Comparison of ENCODE assay signal across 15 cellular contexts in genomic region chr1:205714906-205715246, GRCh38. TPM values are rescaled to one million over a fixed set of nuclear protein-coding genes. Genes with fewer than 3 reads are reported as not detected.
DNase-seq lines count a peak whose midpoint lies in the region; ATAC-seq and TF ChIP-seq lines count a peak whose summit lies in the region.
"Had no signal": no experiment of that assay in that cellular context is flagged by ENCODE, and none has a peak within 500 bp of the region (broad histone marks: within the 10 kb centered on the region; RNA-seq: fewer than 3 reads in every experiment).

No MANE protein-coding gene starts in this region.

- DNase-seq in dorsolateral prefrontal cortex (no peak), D341Med (ENCODE audit: low spot score) (no peak), DMS153 treated with DMSO at 0.1 percent for 48 hours (lab: John Stamatoyannopoulos, UW; ENCODE audit: unreplicated experiment) (no peak)
- no peak for DNase-seq in activated T-helper 1 cell treated with anti-CD3 and anti-CD28 coated beads, Interleukin-12 subunit alpha, Interleukin-12 subunit beta, Interleukin-2, Interleukin-4 antibody, amounts not matched to agents 30 ng/mL and 10 ng/mL and 1 ng/mL, durations not matched to agents 14 hours and 24 hours and 36 hours (ENCODE audit: low spot score)
- DNase-seq: aorta; NCI-H1417 treated with DMSO at 0.1 percent for 48 hours; SHP77; stimulated activated CD4-positive, alpha-beta T cell treated with anti-CD3 and anti-CD28 coated beads, Interleukin-1b, Interleukin-23, amount 100 ng/mL, for 48 hours; uterus; WERI-Rb-1 had no signal

- H3K36me3 ChIP-seq in ACC112 (ENCODE audit: insufficient read depth, low read length) (peaks cover 42% of the 10 kb centered on the region), HEK293 (ENCODE audit: control insufficient read depth in 2 of 2, insufficient read depth in 1 of 2, low read length in 2 of 2) (peaks cover 39 to 73% of the 10 kb centered on the region in 2 experiments)
- H3K36me3 ChIP-seq: ovary, uterus had no signal

- H3K4me1 ChIP-seq in ACC112 (ENCODE audit: control insufficient read depth, insufficient read depth, low read length, unreplicated experiment), result peaks cover 3% of the 10 kb centered on the region
- peaks cover 7% of the 10 kb centered on the region for H3K4me1 ChIP-seq in HEK293 (ENCODE audit: control insufficient read depth, insufficient read depth, low read length)
- H3K4me1 ChIP-seq: uterus had no signal

- H3K4me3 Mint-ChIP-seq in nephron, result no peak overlapping the region
- H3K4me3 Mint-ChIP-seq in activated T-helper 1 cell treated with anti-CD3 and anti-CD28 coated beads, Interleukin-12 subunit alpha, Interleukin-12 subunit beta, Interleukin-2, Interleukin-4 antibody, amounts not matched to agents 30 ng/mL and 10 ng/mL and 1 ng/mL, durations not matched to agents 14 hours and 24 hours and 36 hours, result no peak overlapping the region

- H3K9me3 ChIP-seq in HEK293 (ENCODE audit: control insufficient read depth, insufficient read depth, low read depth, low read length), result no peaks in the 10 kb centered on the region
- H3K9me3 ChIP-seq: ovary, uterus had no signal

- H3K9me3 Mint-ChIP-seq in nephron, result no peaks in the 10 kb centered on the region
- no peaks in the 10 kb centered on the region for H3K9me3 Mint-ChIP-seq in activated T-helper 1 cell treated with anti-CD3 and anti-CD28 coated beads, Interleukin-12 subunit alpha, Interleukin-12 subunit beta, Interleukin-2, Interleukin-4 antibody, amounts not matched to agents 30 ng/mL and 10 ng/mL and 1 ng/mL, durations not matched to agents 14 hours and 24 hours and 36 hours

- no peak for ATAC-seq in GM21526 (IDR thresholded peaks at IDR 0.05; ENCODE audit: low FRiP score, unreplicated experiment)

- H3K27ac Mint-ChIP-seq in nephron, result peak overlapping the region in 2 of 3 experiments; percentile 58 to 68
- H3K27ac Mint-ChIP-seq in activated T-helper 1 cell treated with anti-CD3 and anti-CD28 coated beads, Interleukin-12 subunit alpha, Interleukin-12 subunit beta, Interleukin-2, Interleukin-4 antibody, amounts not matched to agents 30 ng/mL and 10 ng/mL and 1 ng/mL, durations not matched to agents 14 hours and 24 hours and 36 hours, result no peak overlapping the region

- H3K27me3 ChIP-seq in ACC112 (ENCODE audit: insufficient read depth, low read length) (no peaks in the 10 kb centered on the region), dorsolateral prefrontal cortex (no peaks in the 10 kb centered on the region)
- H3K27me3 ChIP-seq: ovary, uterus had no signal

- H3K79me2 ChIP-seq in ACC112 (ENCODE audit: control insufficient read depth, insufficient read depth, low read length, unreplicated experiment), result no peaks in the 10 kb centered on the region

- H3K27ac ChIP-seq in ACC112 (ENCODE audit: low read depth, low read length) (peak overlapping the region; percentile 13; the same call in 1 of the 2 replicates), HEK293 (ENCODE audit: extremely low read depth, low read depth, low read length) (no peak overlapping the region), dorsolateral prefrontal cortex (peak overlapping the region in 44 of 59 donors; percentile 3 to 80 (median 57))
- H3K27ac ChIP-seq: ovary, uterus, WERI-Rb-1 had no signal

- TF ChIP-seq CTCF in HEK293 (tag by site-specific recombination; IDR thresholded peaks at IDR 0.05), result no peak
- TF ChIP-seq CTCF in dorsolateral prefrontal cortex (IDR thresholded peaks at IDR 0.05 in 54 of 56, conservative IDR thresholded peaks at IDR 0.05 in 2 of 56; ENCODE audit: low read depth in 1 of 56, partially characterized antibody in 56 of 56), result no peak
- no peak for TF ChIP-seq CTCF in nephron (IDR thresholded peaks at IDR 0.05; ENCODE audit: unreplicated experiment in 3 of 3)

- H3K36me3 Mint-ChIP-seq in nephron (ENCODE audit: low read depth), result peaks cover 64% of the 10 kb centered on the region
- H3K36me3 Mint-ChIP-seq in activated T-helper 1 cell treated with anti-CD3 and anti-CD28 coated beads, Interleukin-12 subunit alpha, Interleukin-12 subunit beta, Interleukin-2, Interleukin-4 antibody, amounts not matched to agents 30 ng/mL and 10 ng/mL and 1 ng/mL, durations not matched to agents 14 hours and 24 hours and 36 hours (ENCODE audit: low read depth), result peaks cover 42% of the 10 kb centered on the region

- no peaks in the 10 kb centered on the region for H3K27me3 Mint-ChIP-seq in nephron (ENCODE audit: low read depth)
- no peaks in the 10 kb centered on the region for H3K27me3 Mint-ChIP-seq in activated T-helper 1 cell treated with anti-CD3 and anti-CD28 coated beads, Interleukin-12 subunit alpha, Interleukin-12 subunit beta, Interleukin-2, Interleukin-4 antibody, amounts not matched to agents 30 ng/mL and 10 ng/mL and 1 ng/mL, durations not matched to agents 14 hours and 24 hours and 36 hours (ENCODE audit: insufficient read depth)

- intact Hi-C loops in dorsolateral prefrontal cortex (cut with DNase I), result loop anchor here (5.0 kb wide), 2 partner anchors 32 to 123 kb away; no protein-coding TSS in a partner anchor
- intact Hi-C loops in activated T-helper 1 cell treated with anti-CD3 and anti-CD28 coated beads, Interleukin-12 subunit alpha, Interleukin-12 subunit beta, Interleukin-2, Interleukin-4 antibody, amounts not matched to agents 30 ng/mL and 10 ng/mL and 1 ng/mL, durations not matched to agents 14 hours and 24 hours and 36 hours (cut with micrococcal nuclease), result no loop called here

- CTCF ChIA-PET in HEK293 (lab: Yijun Ruan, JAX), result interaction anchor here (0.5 to 10.0 kb wide), 7 partner anchors 9 to 191 kb away, joined by 3 to 359 read pairs (median 6); no protein-coding TSS in a partner anchor

- H2AFZ ChIP-seq in ACC112 (ENCODE audit: low read length, unreplicated experiment), result no peak overlapping the region

- POLR2A ChIA-PET in HEK293 (lab: Yijun Ruan, JAX), result no interaction called here

- peaks cover 42% of the 10 kb centered on the region for H3K4me1 Mint-ChIP-seq in nephron
- H3K4me1 Mint-ChIP-seq in activated T-helper 1 cell treated with anti-CD3 and anti-CD28 coated beads, Interleukin-12 subunit alpha, Interleukin-12 subunit beta, Interleukin-2, Interleukin-4 antibody, amounts not matched to agents 30 ng/mL and 10 ng/mL and 1 ng/mL, durations not matched to agents 14 hours and 24 hours and 36 hours (ENCODE audit: low read depth), result peaks cover 30% of the 10 kb centered on the region

- H3K4me3 ChIP-seq in ACC112 (ENCODE audit: low read depth, low read length), result no peak overlapping the region
- no peak overlapping the region for H3K4me3 ChIP-seq in HEK293 (ENCODE audit: low read depth, low read length)
- H3K4me3 ChIP-seq in dorsolateral prefrontal cortex, result no peak overlapping the region
- H3K4me3 ChIP-seq: ovary, uterus had no signal

TF ChIP-seq in HEK293, 187 proteins besides CTCF, POLR2A, EP300 and RAD21 (continues in another document):
- no peak for TF ChIP-seq ZNF140 (tag by site-specific recombination; IDR thresholded peaks at IDR 0.05)
- TF ChIP-seq KLF10 (tag by site-specific recombination; IDR thresholded peaks at IDR 0.05), result no peak
- TF ChIP-seq ZNF785 (tag by site-specific recombination; IDR thresholded peaks at IDR 0.05), result no peak
- TF ChIP-seq ZNF610 (tag by site-specific recombination; IDR thresholded peaks at IDR 0.05; ENCODE audit: borderline replicate concordance), result no peak
- no peak for TF ChIP-seq ZNF549 (tag by site-specific recombination; IDR thresholded peaks at IDR 0.05)
- no peak for TF ChIP-seq ZNF280C (tag by site-specific recombination; IDR thresholded peaks at IDR 0.05)
- TF ChIP-seq ZNF146 (tag by site-specific recombination; IDR thresholded peaks at IDR 0.05), result no peak
- TF ChIP-seq ZNF48 (tag by site-specific recombination; IDR thresholded peaks at IDR 0.05), result no peak
- no peak for TF ChIP-seq SCRT2 (tag by site-specific recombination; IDR thresholded peaks at IDR 0.05)
- TF ChIP-seq HOXC10 (CRISPR knock-in tag; IDR thresholded peaks at IDR 0.05), result no peak
- no peak for TF ChIP-seq ZNF776 (tag by site-specific recombination; IDR thresholded peaks at IDR 0.05; ENCODE audit: borderline replicate concordance)
- TF ChIP-seq ZFP41 (tag by site-specific recombination; IDR thresholded peaks at IDR 0.05; ENCODE audit: borderline replicate concordance), result no peak
- TF ChIP-seq ZNF132 (tag by site-specific recombination; IDR thresholded peaks at IDR 0.05; ENCODE audit: borderline replicate concordance), result no peak
- TF ChIP-seq OVOL3 (tag by site-specific recombination; IDR thresholded peaks at IDR 0.05), result peak; percentile 41; the same call in 1 of the 2 replicates
- TF ChIP-seq SCRT1 (tag by site-specific recombination; IDR thresholded peaks at IDR 0.05; ENCODE audit: borderline replicate concordance), result 0 out of 2 replicates have a peak, but pooled peaks have one; percentile 23
- TF ChIP-seq ZNF366 (tag by site-specific recombination; conservative IDR thresholded peaks at IDR 0.05), result no peak

RNA-seq across cellular contexts. Expression of gene SLC45A3, which starts 34.6 kb away (rescaled TPM):
- total RNA-seq in dorsolateral prefrontal cortex, result 10 to 100 TPM in 88 of 120 experiments, 1 to 10 TPM in 32; 2.2 to 82.8 (median 15.0) TPM
- 0.81 and 1.1 TPM in 2 replicates for total RNA-seq in activated T-helper 1 cell treated with anti-CD3 and anti-CD28 coated beads, Interleukin-12 subunit alpha, Interleukin-12 subunit beta, Interleukin-2, Interleukin-4 antibody, amounts not matched to agents 30 ng/mL and 10 ng/mL and 1 ng/mL, durations not matched to agents 14 hours and 24 hours and 36 hours

RNA-seq across cellular contexts. Expression of gene NUCKS1, which starts 35.1 kb away (rescaled TPM):
- 100 to 1,000 TPM; 124 to 316 (median 225) TPM for total RNA-seq in dorsolateral prefrontal cortex
- total RNA-seq in activated T-helper 1 cell treated with anti-CD3 and anti-CD28 coated beads, Interleukin-12 subunit alpha, Interleukin-12 subunit beta, Interleukin-2, Interleukin-4 antibody, amounts not matched to agents 30 ng/mL and 10 ng/mL and 1 ng/mL, durations not matched to agents 14 hours and 24 hours and 36 hours, result 146 and 147 TPM in 2 replicates
